1 cellular context compared by ENCODE assay signal in the genomic region with DNA sequence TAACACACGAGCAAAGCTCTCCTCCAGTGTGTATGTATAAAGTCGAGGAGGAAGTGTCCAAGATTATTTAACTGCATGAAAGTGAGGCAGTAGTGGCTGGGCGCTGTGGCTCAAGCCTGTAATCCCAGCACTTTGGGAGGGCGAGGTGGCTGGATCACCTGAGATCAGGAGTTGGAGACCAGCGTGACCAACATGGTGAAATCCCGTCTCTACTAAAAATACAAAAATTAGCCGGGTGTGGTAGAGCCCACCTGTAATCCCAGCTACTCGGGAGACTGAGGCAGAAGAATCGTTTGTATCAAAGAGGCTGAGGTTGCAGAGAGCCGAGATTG.
TF ChIP-seq lines count a peak whose summit lies in the region.

No MANE protein-coding gene starts in this region.

TF ChIP-seq in GM12878, 131 proteins besides CTCF, POLR2A, EP300 and RAD21:
- TF ChIP-seq, protein P1, sequence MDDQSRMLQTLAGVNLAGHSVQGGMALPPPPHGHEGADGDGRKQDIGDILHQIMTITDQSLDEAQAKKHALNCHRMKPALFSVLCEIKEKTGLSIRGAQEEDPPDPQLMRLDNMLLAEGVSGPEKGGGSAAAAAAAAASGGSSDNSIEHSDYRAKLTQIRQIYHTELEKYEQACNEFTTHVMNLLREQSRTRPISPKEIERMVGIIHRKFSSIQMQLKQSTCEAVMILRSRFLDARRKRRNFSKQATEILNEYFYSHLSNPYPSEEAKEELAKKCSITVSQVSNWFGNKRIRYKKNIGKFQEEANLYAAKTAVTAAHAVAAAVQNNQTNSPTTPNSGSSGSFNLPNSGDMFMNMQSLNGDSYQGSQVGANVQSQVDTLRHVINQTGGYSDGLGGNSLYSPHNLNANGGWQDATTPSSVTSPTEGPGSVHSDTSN (IDR thresholded peaks at IDR 0.05; ENCODE audit: insufficient replicate concordance, low read depth, low read length), result no peak
- TF ChIP-seq CBX5 (IDR thresholded peaks at IDR 0.05; ENCODE audit: low read depth), result 0 out of 2 replicates have a peak, but pooled peaks have one; percentile 7
TF ChIP-seq in GM12878: peak in this region for 1.
